Comparison of ENCODE assay signal across 16 cellular contexts in genomic region chr11:50182486-50182885, GRCh38.
"Had no signal": no experiment of that assay in that cellular context is flagged by ENCODE, and none has a peak within 500 bp of the region (broad histone marks: within the 10 kb centered on the region; RNA-seq: fewer than 3 reads in every experiment).

No MANE protein-coding gene starts in this region.

- H3K27me3 Mint-ChIP-seq: naive thymus-derived CD4-positive, alpha-beta T cell; type B pancreatic cell had no signal

- H3K36me3 Mint-ChIP-seq: naive thymus-derived CD4-positive, alpha-beta T cell; type B pancreatic cell had no signal

- H3K27ac Mint-ChIP-seq: naive thymus-derived CD4-positive, alpha-beta T cell; nephron progenitor cell; type B pancreatic cell had no signal

- H3K9me3 ChIP-seq: colonic mucosa, thyroid gland had no signal

- H3K27ac ChIP-seq: colonic mucosa, esophagus squamous epithelium, foreskin keratinocyte, left lung, stomach, suprapubic skin, thyroid gland had no signal

- DNase-seq: colonic mucosa; dermis blood vessel endothelial cell; esophagus squamous epithelium; foreskin keratinocyte; mesendoderm; naive thymus-derived CD4-positive, alpha-beta T cell; nephron progenitor cell; small intestine; stimulated activated CD4-positive, alpha-beta T cell treated with anti-CD3 and anti-CD28 coated beads, Interleukin-12 subunit alpha, Interleukin-12 subunit beta, amount 100 ng/mL, for 4 hours; stimulated activated naive CD4-positive, alpha-beta T cell; stomach; thyroid gland had no signal

- H3K4me1 ChIP-seq: colonic mucosa, esophagus squamous epithelium, foreskin keratinocyte, left lung, stomach, suprapubic skin, thyroid gland had no signal

- H3K4me3 Mint-ChIP-seq: naive thymus-derived CD4-positive, alpha-beta T cell; nephron progenitor cell; type B pancreatic cell had no signal

- H3K27me3 ChIP-seq: colonic mucosa, esophagus squamous epithelium, foreskin keratinocyte, left lung, stomach, suprapubic skin, thyroid gland had no signal

- ATAC-seq: foreskin keratinocyte; left lung; naive thymus-derived CD4-positive, alpha-beta T cell had no signal

- H3K4me3 ChIP-seq: colonic mucosa, esophagus squamous epithelium, left lung, lung, stomach, suprapubic skin, thyroid gland had no signal

- H3K4me1 Mint-ChIP-seq: naive thymus-derived CD4-positive, alpha-beta T cell; nephron progenitor cell had no signal

- H3K36me3 ChIP-seq: colonic mucosa, esophagus squamous epithelium, left lung, stomach, suprapubic skin, thyroid gland had no signal
